Comparison of ENCODE assay signal across 8 cellular contexts in genomic region chr3:141386080-141386594, GRCh38. TPM values are rescaled to one million over a fixed set of nuclear protein-coding genes. Genes with fewer than 3 reads are reported as not detected.
DNase-seq lines count a peak whose midpoint lies in the region; ATAC-seq and TF ChIP-seq lines count a peak whose summit lies in the region.

No MANE protein-coding gene starts in this region.

- H3K27me3 Mint-ChIP-seq in activated CD8-positive, alpha-beta T cell treated with anti-CD3 and anti-CD28 coated beads for 36 hours = peaks cover 2% of the 10 kb centered on the region

- DNase-seq in OCI-LY7 (ENCODE audit: low spot score) (peak; percentile 59), fibroblast of lung (ENCODE audit: low read depth in 2 of 2) (peak in 1 of 2 donors; percentile 34), T-helper 9 cell (no peak), lower leg skin (ENCODE audit: low spot score in 2 of 2) (no peak)
- no peak for DNase-seq in activated CD8-positive, alpha-beta T cell treated with anti-CD3 and anti-CD28 coated beads for 36 hours
- DNase-seq in activated CD4-positive, alpha-beta T cell treated with anti-CD3 and anti-CD28 coated beads, Interleukin-2, amount 50 U/mL, for 48 hours = no peak

- intact Hi-C loops in OCI-LY7 (cut with micrococcal nuclease; ENCODE audit: unreplicated experiment) = loop anchor here (1.0 to 10.0 kb wide), 3 partner anchors 16 to 491 kb away; partner anchors contain the start of genes ATP1B3 and SLC25A36
- intact Hi-C loops in lower leg skin (cut with DNase I; ENCODE audit: low total_unique reads) = no loop called here
- intact Hi-C loops in activated CD8-positive, alpha-beta T cell treated with anti-CD3 and anti-CD28 coated beads for 36 hours (cut with micrococcal nuclease) = no loop called here

- H3K4me3 ChIP-seq in OCI-LY7 (ENCODE audit: low read depth, low read length, poor library complexity, severe bottlenecking) (peak overlapping the region; percentile 71), fibroblast of lung (replicated peaks in 1 of 4; ENCODE audit: control extremely low read depth in 1 of 4, insufficient read depth in 1 of 4, low read depth in 3 of 4, low read length in 4 of 4) (peak overlapping the region; percentile 57 to 98 (median 64)), skin epidermis (peak overlapping the region; percentile 0 to 32 (median 16)), lower leg skin (ENCODE audit: low read depth, poor library complexity, severe bottlenecking) (no peak overlapping the region)

- 48 to 52% methylated on average over 6 of the region's 6 CpGs for WGBS in lower leg skin, 2 donors

- no peaks in the 10 kb centered on the region for H3K36me3 ChIP-seq in OCI-LY7 (ENCODE audit: insufficient read depth, low read length)
- H3K36me3 ChIP-seq in fibroblast of lung (ENCODE audit: control insufficient read depth, insufficient read depth, low read length) = no peaks in the 10 kb centered on the region

- no peak overlapping the region for H3K4me3 Mint-ChIP-seq in activated CD8-positive, alpha-beta T cell treated with anti-CD3 and anti-CD28 coated beads for 36 hours

- H3K27ac Mint-ChIP-seq in activated CD8-positive, alpha-beta T cell treated with anti-CD3 and anti-CD28 coated beads for 36 hours = no peak overlapping the region

- H2AFZ ChIP-seq in OCI-LY7 (ENCODE audit: low read length) (peak overlapping the region; percentile 98), fibroblast of lung (ENCODE audit: low read length) (no peak overlapping the region)

- H3K4me1 Mint-ChIP-seq in activated CD8-positive, alpha-beta T cell treated with anti-CD3 and anti-CD28 coated beads for 36 hours (ENCODE audit: low read depth) = peaks cover 13% of the 10 kb centered on the region

- H3K9me3 ChIP-seq in OCI-LY7 (ENCODE audit: low read length) (no peaks in the 10 kb centered on the region), fibroblast of lung (ENCODE audit: control insufficient read depth, insufficient read depth, low read depth, low read length) (no peaks in the 10 kb centered on the region)

- peak overlapping the region; percentile 84 for H3K27ac ChIP-seq in OCI-LY7 (ENCODE audit: low read depth, low read length, poor library complexity, severe bottlenecking)
- peak overlapping the region; percentile 88 for H3K27ac ChIP-seq in fibroblast of lung (ENCODE audit: insufficient read depth, low read length)
- peak overlapping the region in 16 of 21 experiments; percentile 23 to 85 (median 56) for H3K27ac ChIP-seq in skin epidermis

- BruUV-seq in OCI-LY7 (replicated peaks; lab: Mats Ljungman, UMichigan) = TSS peak; percentile 92

- H3K4me1 ChIP-seq in OCI-LY7 (ENCODE audit: insufficient read depth, low read length, poor library complexity, severe bottlenecking) (peaks cover 43% of the 10 kb centered on the region), fibroblast of lung (ENCODE audit: control insufficient read depth, extremely low read depth, insufficient read depth, low read length) (peaks cover 2% of the 10 kb centered on the region)

- TF ChIP-seq POLR2A in GM18951 (IDR thresholded peaks at IDR 0.05; ENCODE audit: extremely low read depth, insufficient read depth, insufficient read length) (peak; percentile 15), lower leg skin (IDR thresholded peaks at IDR 0.05) (no peak)

- POLR2A ChIA-PET in OCI-LY7 (lab: Charles Lee) = interaction anchor here (0.5 to 3.5 kb wide), 20 partner anchors 10 to 1318 kb away, joined by 3 to 25 read pairs (median 5); partner anchors contain the start of genes RASA2 and ZBTB38
- POLR2A ChIA-PET in activated CD8-positive, alpha-beta T cell treated with anti-CD3 and anti-CD28 coated beads for 36 hours (lab: Charles Lee) = interaction anchor here (0.9 to 1.0 kb wide), 2 partner anchors 15 to 69 kb away, joined by 3 to 4 read pairs; no protein-coding TSS in a partner anchor

- ATAC-seq in activated CD8-positive, alpha-beta T cell treated with anti-CD3 and anti-CD28 coated beads for 36 hours = no peak

- peak overlapping the region; percentile 65 for H3K9ac ChIP-seq in fibroblast of lung (ENCODE audit: insufficient read depth, low read length)

- in situ Hi-C loops in GM18951 (cut with MboI; ENCODE audit: low sequenced_read_pairs, unreplicated experiment) = no loop called here

- H4K20me1 ChIP-seq in OCI-LY7 (ENCODE audit: insufficient read depth, low read length) (no peaks in the 10 kb centered on the region), fibroblast of lung (ENCODE audit: control insufficient read depth, extremely low read depth, insufficient read depth, low read length) (no peaks in the 10 kb centered on the region)

- TF ChIP-seq CTCF in OCI-LY7 (conservative IDR thresholded peaks at IDR 0.05; ENCODE audit: low read length) (no peak), fibroblast of lung (conservative IDR thresholded peaks at IDR 0.05 in 1 of 2, IDR thresholded peaks at IDR 0.05 in 1 of 2; ENCODE audit: low read depth in 1 of 2, low read length in 2 of 2) (no peak), lower leg skin (IDR thresholded peaks at IDR 0.05) (no peak)
- TF ChIP-seq CTCF in activated CD8-positive, alpha-beta T cell treated with anti-CD3 and anti-CD28 coated beads for 36 hours (IDR thresholded peaks at IDR 0.05) = no peak

- H3K4me2 ChIP-seq in OCI-LY7 (ENCODE audit: low read length) (peak overlapping the region; percentile 78), fibroblast of lung (ENCODE audit: extremely low read depth, insufficient read depth, low read length) (peak overlapping the region; percentile 61)

- H3K9me3 Mint-ChIP-seq in activated CD8-positive, alpha-beta T cell treated with anti-CD3 and anti-CD28 coated beads for 36 hours = no peaks in the 10 kb centered on the region

- no peaks in the 10 kb centered on the region for H3K9me2 ChIP-seq in OCI-LY7 (ENCODE audit: insufficient read depth, low read length)

- no peaks in the 10 kb centered on the region for H3K27me3 ChIP-seq in fibroblast of lung (ENCODE audit: control insufficient read depth, insufficient read depth, low read length)

- CTCF ChIA-PET in OCI-LY7 (lab: Charles Lee; ENCODE audit: unreplicated experiment) = interaction anchor here (0.6 to 1.4 kb wide), 4 partner anchors 13 to 101 kb away, joined by 3 to 4 read pairs (median 3); no protein-coding TSS in a partner anchor
- CTCF ChIA-PET in activated CD8-positive, alpha-beta T cell treated with anti-CD3 and anti-CD28 coated beads for 36 hours (lab: Charles Lee) = interaction anchor here (0.6 to 1.5 kb wide), 8 partner anchors 9 to 83 kb away, joined by 3 to 7 read pairs (median 4); no protein-coding TSS in a partner anchor

- H3K79me2 ChIP-seq in OCI-LY7 (ENCODE audit: insufficient read depth, low read depth, low read length) (peaks cover 14% of the 10 kb centered on the region; the same call in 1 of the 2 replicates), fibroblast of lung (ENCODE audit: control insufficient read depth, insufficient read depth, low read length) (peaks cover 64% of the 10 kb centered on the region)

- no peaks in the 10 kb centered on the region for H3K36me3 Mint-ChIP-seq in activated CD8-positive, alpha-beta T cell treated with anti-CD3 and anti-CD28 coated beads for 36 hours (ENCODE audit: low read depth)

RNA-seq across cellular contexts. Expression of gene ZBTB38, which starts 17.8 kb away (rescaled TPM):
- 7.6 and 8.4 TPM in 2 replicates for total RNA-seq in OCI-LY7 (2014; rRNA removed; shearing (Covaris generic))
- total RNA-seq in OCI-LY7 (2022) (12.4 and 16.6 TPM in 2 replicates), fibroblast of lung (142 and 191 TPM in 2 replicates), lower leg skin (100 to 1,000 TPM in 1 of 4 donors, 10 to 100 TPM in 3; 46.8 to 104 (median 72.6) TPM)
- polyA plus RNA-seq in fibroblast of lung = 64.0 and 96.0 TPM in 2 replicates
- 41.3 and 85.4 TPM in 2 replicates for polyA plus RNA-seq in fibroblast of lung (2012)
- 105 and 128 TPM in 2 replicates for polyA minus RNA-seq in fibroblast of lung (ENCODE audit: low replicate concordance)
- 10 to 100 TPM; 20.4 to 21.2 TPM for total RNA-seq in activated CD8-positive, alpha-beta T cell treated with anti-CD3 and anti-CD28 coated beads for 36 hours
